In genomic region chr6:88983532-88983931, GRCh38 we compare ENCODE assay signal across 1 cellular context.
TF ChIP-seq lines count a peak whose summit lies in the region.

No MANE protein-coding gene starts in this region.

TF ChIP-seq in GM12878, 131 proteins besides CTCF, POLR2A, EP300 and RAD21:
- no peak for TF ChIP-seq ZBTB40 (IDR thresholded peaks at IDR 0.05; ENCODE audit: borderline replicate concordance)
- TF ChIP-seq MTA2 (IDR thresholded peaks at IDR 0.05; ENCODE audit: low read depth) = no peak
- no peak for TF ChIP-seq CEBPB (IDR thresholded peaks at IDR 0.05; ENCODE audit: borderline replicate concordance in 1 of 2, low read depth in 2 of 2, low read length in 2 of 2)
- TF ChIP-seq CHD2 (IDR thresholded peaks at IDR 0.05; ENCODE audit: borderline replicate concordance, low read depth, low read length) = no peak
- no peak for TF ChIP-seq ATF2 (IDR thresholded peaks at IDR 0.05; ENCODE audit: low read length)
- TF ChIP-seq JUNB (IDR thresholded peaks at IDR 0.05) = no peak
- TF ChIP-seq, protein P1, sequence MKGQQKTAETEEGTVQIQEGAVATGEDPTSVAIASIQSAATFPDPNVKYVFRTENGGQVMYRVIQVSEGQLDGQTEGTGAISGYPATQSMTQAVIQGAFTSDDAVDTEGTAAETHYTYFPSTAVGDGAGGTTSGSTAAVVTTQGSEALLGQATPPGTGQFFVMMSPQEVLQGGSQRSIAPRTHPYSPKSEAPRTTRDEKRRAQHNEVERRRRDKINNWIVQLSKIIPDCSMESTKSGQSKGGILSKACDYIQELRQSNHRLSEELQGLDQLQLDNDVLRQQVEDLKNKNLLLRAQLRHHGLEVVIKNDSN (IDR thresholded peaks at IDR 0.05; ENCODE audit: borderline replicate concordance, extremely low read length, insufficient read depth, low read depth, low read length) = no peak
- no peak for TF ChIP-seq BACH1 (IDR thresholded peaks at IDR 0.05; ENCODE audit: borderline replicate concordance)
- no peak for TF ChIP-seq ZNF274 (IDR thresholded peaks at IDR 0.05; ENCODE audit: insufficient read depth, insufficient read length)
- TF ChIP-seq RELA (IDR thresholded peaks at IDR 0.05; ENCODE audit: borderline replicate concordance, partially characterized antibody) = no peak
- TF ChIP-seq, protein P2, sequence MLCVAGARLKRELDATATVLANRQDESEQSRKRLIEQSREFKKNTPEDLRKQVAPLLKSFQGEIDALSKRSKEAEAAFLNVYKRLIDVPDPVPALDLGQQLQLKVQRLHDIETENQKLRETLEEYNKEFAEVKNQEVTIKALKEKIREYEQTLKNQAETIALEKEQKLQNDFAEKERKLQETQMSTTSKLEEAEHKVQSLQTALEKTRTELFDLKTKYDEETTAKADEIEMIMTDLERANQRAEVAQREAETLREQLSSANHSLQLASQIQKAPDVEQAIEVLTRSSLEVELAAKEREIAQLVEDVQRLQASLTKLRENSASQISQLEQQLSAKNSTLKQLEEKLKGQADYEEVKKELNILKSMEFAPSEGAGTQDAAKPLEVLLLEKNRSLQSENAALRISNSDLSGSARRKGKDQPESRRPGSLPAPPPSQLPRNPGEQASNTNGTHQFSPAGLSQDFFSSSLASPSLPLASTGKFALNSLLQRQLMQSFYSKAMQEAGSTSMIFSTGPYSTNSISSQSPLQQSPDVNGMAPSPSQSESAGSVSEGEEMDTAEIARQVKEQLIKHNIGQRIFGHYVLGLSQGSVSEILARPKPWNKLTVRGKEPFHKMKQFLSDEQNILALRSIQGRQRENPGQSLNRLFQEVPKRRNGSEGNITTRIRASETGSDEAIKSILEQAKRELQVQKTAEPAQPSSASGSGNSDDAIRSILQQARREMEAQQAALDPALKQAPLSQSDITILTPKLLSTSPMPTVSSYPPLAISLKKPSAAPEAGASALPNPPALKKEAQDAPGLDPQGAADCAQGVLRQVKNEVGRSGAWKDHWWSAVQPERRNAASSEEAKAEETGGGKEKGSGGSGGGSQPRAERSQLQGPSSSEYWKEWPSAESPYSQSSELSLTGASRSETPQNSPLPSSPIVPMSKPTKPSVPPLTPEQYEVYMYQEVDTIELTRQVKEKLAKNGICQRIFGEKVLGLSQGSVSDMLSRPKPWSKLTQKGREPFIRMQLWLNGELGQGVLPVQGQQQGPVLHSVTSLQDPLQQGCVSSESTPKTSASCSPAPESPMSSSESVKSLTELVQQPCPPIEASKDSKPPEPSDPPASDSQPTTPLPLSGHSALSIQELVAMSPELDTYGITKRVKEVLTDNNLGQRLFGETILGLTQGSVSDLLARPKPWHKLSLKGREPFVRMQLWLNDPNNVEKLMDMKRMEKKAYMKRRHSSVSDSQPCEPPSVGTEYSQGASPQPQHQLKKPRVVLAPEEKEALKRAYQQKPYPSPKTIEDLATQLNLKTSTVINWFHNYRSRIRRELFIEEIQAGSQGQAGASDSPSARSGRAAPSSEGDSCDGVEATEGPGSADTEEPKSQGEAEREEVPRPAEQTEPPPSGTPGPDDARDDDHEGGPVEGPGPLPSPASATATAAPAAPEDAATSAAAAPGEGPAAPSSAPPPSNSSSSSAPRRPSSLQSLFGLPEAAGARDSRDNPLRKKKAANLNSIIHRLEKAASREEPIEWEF (IDR thresholded peaks at IDR 0.05; ENCODE audit: insufficient replicate concordance, low read depth, low read length) = no peak
- TF ChIP-seq MXI1 (IDR thresholded peaks at IDR 0.05; ENCODE audit: low read depth, low read length) = no peak
- TF ChIP-seq KLF5 (IDR thresholded peaks at IDR 0.05; ENCODE audit: partially characterized antibody) = no peak
- no peak for TF ChIP-seq ZSCAN29 (IDR thresholded peaks at IDR 0.05)
- no peak for TF ChIP-seq CBFB (IDR thresholded peaks at IDR 0.05; ENCODE audit: low read depth)
- no peak for TF ChIP-seq IKZF2 (IDR thresholded peaks at IDR 0.05)
- TF ChIP-seq BMI1 (IDR thresholded peaks at IDR 0.05; ENCODE audit: borderline replicate concordance) = no peak
